ENCODE assay signal across 1 cellular context in the genomic region with DNA sequence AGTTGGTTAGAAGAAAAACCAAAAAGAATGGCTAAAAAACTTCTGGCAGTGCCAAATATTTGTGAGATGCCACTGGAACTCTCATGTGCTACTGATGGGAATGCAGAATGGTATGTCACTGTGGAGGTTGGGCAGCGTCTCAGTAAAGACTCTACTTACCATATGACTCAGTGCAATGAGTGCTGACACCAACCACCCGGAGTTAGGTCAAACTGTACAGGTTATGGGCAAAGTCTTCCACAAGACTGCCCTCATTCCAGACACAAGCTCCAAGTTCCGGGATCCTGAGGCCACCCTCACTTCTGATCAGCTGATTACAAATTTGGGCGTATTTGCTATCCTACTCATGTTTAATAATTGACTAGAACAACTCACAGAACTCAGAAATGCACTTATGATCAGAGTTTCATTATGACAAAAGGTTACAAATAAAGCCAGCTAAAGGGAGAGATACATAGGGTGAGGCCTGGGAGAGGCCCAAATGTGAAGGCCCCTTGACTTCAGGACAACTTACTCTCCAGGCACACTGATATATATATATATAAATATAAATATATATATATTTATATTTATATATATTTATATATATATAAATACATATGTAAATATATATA.
TF ChIP-seq lines count a peak whose summit lies in the region.

No MANE protein-coding gene starts in this region.

TF ChIP-seq in GM12878, 131 proteins besides CTCF, POLR2A, EP300 and RAD21 (continued from another document):
- TF ChIP-seq, protein P1, sequence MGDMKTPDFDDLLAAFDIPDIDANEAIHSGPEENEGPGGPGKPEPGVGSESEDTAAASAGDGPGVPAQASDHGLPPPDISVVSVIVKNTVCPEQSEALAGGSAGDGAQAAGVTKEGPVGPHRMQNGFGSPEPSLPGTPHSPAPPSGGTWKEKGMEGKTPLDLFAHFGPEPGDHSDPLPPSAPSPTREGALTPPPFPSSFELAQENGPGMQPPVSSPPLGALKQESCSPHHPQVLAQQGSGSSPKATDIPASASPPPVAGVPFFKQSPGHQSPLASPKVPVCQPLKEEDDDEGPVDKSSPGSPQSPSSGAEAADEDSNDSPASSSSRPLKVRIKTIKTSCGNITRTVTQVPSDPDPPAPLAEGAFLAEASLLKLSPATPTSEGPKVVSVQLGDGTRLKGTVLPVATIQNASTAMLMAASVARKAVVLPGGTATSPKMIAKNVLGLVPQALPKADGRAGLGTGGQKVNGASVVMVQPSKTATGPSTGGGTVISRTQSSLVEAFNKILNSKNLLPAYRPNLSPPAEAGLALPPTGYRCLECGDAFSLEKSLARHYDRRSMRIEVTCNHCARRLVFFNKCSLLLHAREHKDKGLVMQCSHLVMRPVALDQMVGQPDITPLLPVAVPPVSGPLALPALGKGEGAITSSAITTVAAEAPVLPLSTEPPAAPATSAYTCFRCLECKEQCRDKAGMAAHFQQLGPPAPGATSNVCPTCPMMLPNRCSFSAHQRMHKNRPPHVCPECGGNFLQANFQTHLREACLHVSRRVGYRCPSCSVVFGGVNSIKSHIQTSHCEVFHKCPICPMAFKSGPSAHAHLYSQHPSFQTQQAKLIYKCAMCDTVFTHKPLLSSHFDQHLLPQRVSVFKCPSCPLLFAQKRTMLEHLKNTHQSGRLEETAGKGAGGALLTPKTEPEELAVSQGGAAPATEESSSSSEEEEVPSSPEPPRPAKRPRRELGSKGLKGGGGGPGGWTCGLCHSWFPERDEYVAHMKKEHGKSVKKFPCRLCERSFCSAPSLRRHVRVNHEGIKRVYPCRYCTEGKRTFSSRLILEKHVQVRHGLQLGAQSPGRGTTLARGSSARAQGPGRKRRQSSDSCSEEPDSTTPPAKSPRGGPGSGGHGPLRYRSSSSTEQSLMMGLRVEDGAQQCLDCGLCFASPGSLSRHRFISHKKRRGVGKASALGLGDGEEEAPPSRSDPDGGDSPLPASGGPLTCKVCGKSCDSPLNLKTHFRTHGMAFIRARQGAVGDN (IDR thresholded peaks at IDR 0.05), result peak; percentile 61
- TF ChIP-seq SMC3 (IDR thresholded peaks at IDR 0.05; ENCODE audit: borderline replicate concordance, low read length) (no peak), FOS (IDR thresholded peaks at IDR 0.05; ENCODE audit: borderline replicate concordance, extremely low read depth, insufficient read length) (no peak), DPF2 (IDR thresholded peaks at IDR 0.05) (peak; percentile 63), TCF3 (IDR thresholded peaks at IDR 0.05; ENCODE audit: borderline replicate concordance, insufficient read depth, low read depth, low read length) (no peak), IKZF2 (IDR thresholded peaks at IDR 0.05) (peak; percentile 66 to 74; a peak in 3 of 4 replicates), SMAD1 (IDR thresholded peaks at IDR 0.05; ENCODE audit: low read depth, partially characterized antibody) (no peak), MEF2A (IDR thresholded peaks at IDR 0.05; ENCODE audit: insufficient read depth, low read depth, low read length) (no peak), GABPA (IDR thresholded peaks at IDR 0.05; ENCODE audit: low read depth) (no peak), GATAD2B (conservative IDR thresholded peaks at IDR 0.05; ENCODE audit: low read depth) (0 out of 2 replicates have a peak, but pooled peaks have one; percentile 21), ZNF384 (IDR thresholded peaks at IDR 0.05; ENCODE audit: borderline replicate concordance, low read depth, low read length) (no peak), ESRRA (IDR thresholded peaks at IDR 0.05; ENCODE audit: low read length) (no peak), ZNF217 (IDR thresholded peaks at IDR 0.05) (peak; percentile 50; the same call in 1 of the 2 replicates), ATF7 (IDR thresholded peaks at IDR 0.05; ENCODE audit: low read depth) (peak; percentile 61), RAD51 (IDR thresholded peaks at IDR 0.05) (peak; percentile 64), ZNF274 (IDR thresholded peaks at IDR 0.05; ENCODE audit: insufficient read depth, insufficient read length) (no peak), NBN (IDR thresholded peaks at IDR 0.05) (peak; percentile 28; the same call in 1 of the 2 replicates), IRF4 (IDR thresholded peaks at IDR 0.05; ENCODE audit: low read depth, low read length) (peak; percentile 62; the same call in 1 of the 2 replicates), NFXL1 (IDR thresholded peaks at IDR 0.05; ENCODE audit: borderline replicate concordance) (0 out of 2 replicates have a peak, but pooled peaks have one; percentile 67), KLF5 (IDR thresholded peaks at IDR 0.05; ENCODE audit: partially characterized antibody) (no peak), ASH2L (IDR thresholded peaks at IDR 0.05; ENCODE audit: borderline replicate concordance, low read depth) (no peak), IKZF1 (conservative IDR thresholded peaks at IDR 0.05) (peak; percentile 75), JUNB (IDR thresholded peaks at IDR 0.05) (peak; percentile 82), TCF7 (IDR thresholded peaks at IDR 0.05; ENCODE audit: borderline replicate concordance) (no peak), SUPT20H (IDR thresholded peaks at IDR 0.05; ENCODE audit: borderline replicate concordance, control insufficient read depth, low read depth, low read length) (no peak), WRNIP1 (IDR thresholded peaks at IDR 0.05; ENCODE audit: borderline replicate concordance, low read depth, low read length) (no peak), MXI1 (IDR thresholded peaks at IDR 0.05; ENCODE audit: low read depth, low read length) (no peak), MTA2 (IDR thresholded peaks at IDR 0.05; ENCODE audit: low read depth) (peak; percentile 60; the same call in 1 of the 2 replicates)
- TF ChIP-seq, protein P2, sequence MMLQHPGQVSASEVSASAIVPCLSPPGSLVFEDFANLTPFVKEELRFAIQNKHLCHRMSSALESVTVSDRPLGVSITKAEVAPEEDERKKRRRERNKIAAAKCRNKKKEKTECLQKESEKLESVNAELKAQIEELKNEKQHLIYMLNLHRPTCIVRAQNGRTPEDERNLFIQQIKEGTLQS (IDR thresholded peaks at IDR 0.05; ENCODE audit: borderline replicate concordance, extremely low read depth, low read depth, low read length), result no peak
- TF ChIP-seq, protein P3, sequence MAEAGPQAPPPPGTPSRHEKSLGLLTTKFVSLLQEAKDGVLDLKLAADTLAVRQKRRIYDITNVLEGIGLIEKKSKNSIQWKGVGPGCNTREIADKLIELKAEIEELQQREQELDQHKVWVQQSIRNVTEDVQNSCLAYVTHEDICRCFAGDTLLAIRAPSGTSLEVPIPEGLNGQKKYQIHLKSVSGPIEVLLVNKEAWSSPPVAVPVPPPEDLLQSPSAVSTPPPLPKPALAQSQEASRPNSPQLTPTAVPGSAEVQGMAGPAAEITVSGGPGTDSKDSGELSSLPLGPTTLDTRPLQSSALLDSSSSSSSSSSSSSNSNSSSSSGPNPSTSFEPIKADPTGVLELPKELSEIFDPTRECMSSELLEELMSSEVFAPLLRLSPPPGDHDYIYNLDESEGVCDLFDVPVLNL (IDR thresholded peaks at IDR 0.05; ENCODE audit: low read depth, low read length), result no peak
- TF ChIP-seq, protein P4, sequence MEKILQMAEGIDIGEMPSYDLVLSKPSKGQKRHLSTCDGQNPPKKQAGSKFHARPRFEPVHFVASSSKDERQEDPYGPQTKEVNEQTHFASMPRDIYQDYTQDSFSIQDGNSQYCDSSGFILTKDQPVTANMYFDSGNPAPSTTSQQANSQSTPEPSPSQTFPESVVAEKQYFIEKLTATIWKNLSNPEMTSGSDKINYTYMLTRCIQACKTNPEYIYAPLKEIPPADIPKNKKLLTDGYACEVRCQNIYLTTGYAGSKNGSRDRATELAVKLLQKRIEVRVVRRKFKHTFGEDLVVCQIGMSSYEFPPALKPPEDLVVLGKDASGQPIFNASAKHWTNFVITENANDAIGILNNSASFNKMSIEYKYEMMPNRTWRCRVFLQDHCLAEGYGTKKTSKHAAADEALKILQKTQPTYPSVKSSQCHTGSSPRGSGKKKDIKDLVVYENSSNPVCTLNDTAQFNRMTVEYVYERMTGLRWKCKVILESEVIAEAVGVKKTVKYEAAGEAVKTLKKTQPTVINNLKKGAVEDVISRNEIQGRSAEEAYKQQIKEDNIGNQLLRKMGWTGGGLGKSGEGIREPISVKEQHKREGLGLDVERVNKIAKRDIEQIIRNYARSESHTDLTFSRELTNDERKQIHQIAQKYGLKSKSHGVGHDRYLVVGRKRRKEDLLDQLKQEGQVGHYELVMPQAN (conservative IDR thresholded peaks at IDR 0.05), result 0 out of 2 replicates have a peak, but pooled peaks have one; percentile 23
- TF ChIP-seq, protein P5, sequence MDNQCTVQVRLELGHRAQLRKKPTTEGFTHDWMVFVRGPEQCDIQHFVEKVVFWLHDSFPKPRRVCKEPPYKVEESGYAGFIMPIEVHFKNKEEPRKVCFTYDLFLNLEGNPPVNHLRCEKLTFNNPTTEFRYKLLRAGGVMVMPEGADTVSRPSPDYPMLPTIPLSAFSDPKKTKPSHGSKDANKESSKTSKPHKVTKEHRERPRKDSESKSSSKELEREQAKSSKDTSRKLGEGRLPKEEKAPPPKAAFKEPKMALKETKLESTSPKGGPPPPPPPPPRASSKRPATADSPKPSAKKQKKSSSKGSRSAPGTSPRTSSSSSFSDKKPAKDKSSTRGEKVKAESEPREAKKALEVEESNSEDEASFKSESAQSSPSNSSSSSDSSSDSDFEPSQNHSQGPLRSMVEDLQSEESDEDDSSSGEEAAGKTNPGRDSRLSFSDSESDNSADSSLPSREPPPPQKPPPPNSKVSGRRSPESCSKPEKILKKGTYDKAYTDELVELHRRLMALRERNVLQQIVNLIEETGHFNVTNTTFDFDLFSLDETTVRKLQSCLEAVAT (IDR thresholded peaks at IDR 0.05), result no peak
TF ChIP-seq in GM12878: peak in this region for 19.
